ENCODE assay signal across 8 cellular contexts in the genomic region with DNA sequence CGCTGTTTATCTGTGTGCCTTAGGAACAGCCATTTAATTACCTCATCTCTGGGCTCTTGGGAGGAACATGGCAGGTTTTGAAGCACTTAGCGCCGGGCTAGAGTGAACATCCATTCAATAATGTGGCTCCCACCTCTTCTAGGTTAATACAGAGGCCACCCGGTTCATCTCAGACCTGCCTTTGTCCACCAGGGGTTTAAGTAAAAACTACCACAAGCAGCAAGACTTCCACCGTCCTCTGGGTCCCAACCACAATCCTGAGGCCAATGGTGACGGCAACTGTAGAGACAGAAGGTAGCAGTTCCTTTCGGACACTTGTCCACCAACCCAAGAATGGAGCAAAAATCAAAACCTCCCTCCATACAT. TPM values are rescaled to one million over a fixed set of nuclear protein-coding genes. Genes with fewer than 3 reads are reported as not detected.
DNase-seq lines count a peak whose midpoint lies in the region; ATAC-seq and TF ChIP-seq lines count a peak whose summit lies in the region.

No MANE protein-coding gene starts in this region.

- peak overlapping the region; percentile 80 to 91 (median 86) for H3K9ac ChIP-seq in BLaER1 treated with 17β-estradiol and CSF1 and Interleukin-3, amounts not matched to agents 10 nM and 100 nM
- peak overlapping the region; percentile 96 for H3K9ac ChIP-seq in Loucy (ENCODE audit: low read depth, low read length, poor library complexity, severe bottlenecking)
- H3K9ac ChIP-seq in neural cell (ENCODE audit: low read length): peak overlapping the region; percentile 87

- TF ChIP-seq CTCF in Loucy (conservative IDR thresholded peaks at IDR 0.05; ENCODE audit: low read length) (no peak), neural cell (IDR thresholded peaks at IDR 0.05; ENCODE audit: poor library complexity, severe bottlenecking) (no peak)

- peaks cover 32 to 47% (median 37%) of the 10 kb centered on the region in 10 experiments for H3K4me1 ChIP-seq in BLaER1 treated with 17β-estradiol and CSF1 and Interleukin-3, amounts not matched to agents 10 nM and 100 nM
- H3K4me1 ChIP-seq in Loucy (ENCODE audit: insufficient read depth, low read length, poor library complexity, severe bottlenecking): peaks cover 44% of the 10 kb centered on the region

- no peak for DNase-seq in NCI-H524 treated with DMSO at 0.1 percent for 48 hours (lab: John Stamatoyannopoulos, UW)
- no peak for DNase-seq in midbrain (lab: John Stamatoyannopoulos, UW)
- DNase-seq in COR-L47 (lab: John Stamatoyannopoulos, UW): no peak

- H3K4me3 ChIP-seq in BLaER1 treated with 17β-estradiol and CSF1 and Interleukin-3, amounts not matched to agents 10 nM and 100 nM: peak overlapping the region; percentile 87 to 98 (median 92)
- H3K4me3 ChIP-seq in Loucy (ENCODE audit: low read length, poor library complexity, severe bottlenecking) (peak overlapping the region; percentile 89), neural cell (ENCODE audit: low read length) (peak overlapping the region; percentile 98)

- no peak for TF ChIP-seq EP300 in neural cell (conservative IDR thresholded peaks at IDR 0.05; ENCODE audit: poor library complexity, severe bottlenecking)

- no peak for TF ChIP-seq RAD21 in neural cell (conservative IDR thresholded peaks at IDR 0.05)

- H4K20me1 ChIP-seq in BLaER1 treated with 17β-estradiol and CSF1 and Interleukin-3, amounts not matched to agents 10 nM and 100 nM: peaks cover 17 to 39% (median 29%) of the 10 kb centered on the region in 11 experiments; a peak in 21 of 22 replicates
- H4K20me1 ChIP-seq in Loucy (ENCODE audit: insufficient read depth, low read length, poor library complexity, severe bottlenecking): peaks cover 32% of the 10 kb centered on the region
- H4K20me1 ChIP-seq in neural cell (ENCODE audit: insufficient read depth): no peaks in the 10 kb centered on the region

- H3K9me3 ChIP-seq in BLaER1 treated with 17β-estradiol and CSF1 and Interleukin-3, amounts not matched to agents 10 nM and 100 nM (replicated peaks in 1 of 11): peaks cover 0 to 7% (median 4%) of the 10 kb centered on the region in 11 experiments; a peak in 9 of 22 replicates
- no peaks in the 10 kb centered on the region for H3K9me3 ChIP-seq in Loucy (ENCODE audit: insufficient read depth, low read depth, low read length)
- H3K9me3 ChIP-seq in neural cell (ENCODE audit: low read length): no peaks in the 10 kb centered on the region

- no peaks in the 10 kb centered on the region for H3K27me3 ChIP-seq in BLaER1 treated with 17β-estradiol and CSF1 and Interleukin-3, amounts not matched to agents 10 nM and 100 nM
- H3K27me3 ChIP-seq in Loucy (ENCODE audit: insufficient read depth, low read length, poor library complexity, severe bottlenecking) (no peaks in the 10 kb centered on the region), neural cell (ENCODE audit: insufficient read depth, low read depth, low read length) (no peaks in the 10 kb centered on the region)

- H3K79me2 ChIP-seq in Loucy (ENCODE audit: insufficient read depth, low read length) (peaks cover 50% of the 10 kb centered on the region), neural cell (replicated peaks; ENCODE audit: insufficient read depth, low read length) (peaks cover 29% of the 10 kb centered on the region)

- H3K4me3 Mint-ChIP-seq in dendritic cell treated with granulocyte-macrophage colony-stimulating factor and Interleukin-4, amounts not matched to agents 40 ng/mL and 50 ng/mL, for 4 days: peak overlapping the region; percentile 90

- peak overlapping the region; percentile 60 to 87 (median 81); a peak in 21 of 22 replicates for H3K27ac ChIP-seq in BLaER1 treated with 17β-estradiol and CSF1 and Interleukin-3, amounts not matched to agents 10 nM and 100 nM
- peak overlapping the region; percentile 80 for H3K27ac ChIP-seq in neural cell (ENCODE audit: low read length)

- H2AFZ ChIP-seq in Loucy (ENCODE audit: low read length): peak overlapping the region; percentile 56
- peak overlapping the region; percentile 93 for H2AFZ ChIP-seq in neural cell (ENCODE audit: low read depth, low read length)

- H3K27ac Mint-ChIP-seq in dendritic cell treated with granulocyte-macrophage colony-stimulating factor and Interleukin-4, amounts not matched to agents 40 ng/mL and 50 ng/mL, for 4 days: peak overlapping the region; percentile 96

- no peaks in the 10 kb centered on the region for H3K27me3 Mint-ChIP-seq in dendritic cell treated with granulocyte-macrophage colony-stimulating factor and Interleukin-4, amounts not matched to agents 40 ng/mL and 50 ng/mL, for 4 days

- intact Hi-C loops in dendritic cell treated with granulocyte-macrophage colony-stimulating factor and Interleukin-4, amounts not matched to agents 40 ng/mL and 50 ng/mL, for 4 days (cut with micrococcal nuclease): no loop called here

- H3K9me2 ChIP-seq in Loucy (replicated peaks; ENCODE audit: low read depth, low read length): no peaks in the 10 kb centered on the region
- no peaks in the 10 kb centered on the region for H3K9me2 ChIP-seq in neural cell (ENCODE audit: insufficient read depth, low read length)

- peaks cover 3% of the 10 kb centered on the region; the same call in 1 of the 2 replicates for H3F3A ChIP-seq in Loucy (ENCODE audit: low read depth)
- no peaks in the 10 kb centered on the region for H3F3A ChIP-seq in neural cell (ENCODE audit: insufficient read depth, low read length, poor library complexity, severe bottlenecking)

- H3K4me1 Mint-ChIP-seq in dendritic cell treated with granulocyte-macrophage colony-stimulating factor and Interleukin-4, amounts not matched to agents 40 ng/mL and 50 ng/mL, for 4 days (ENCODE audit: low read depth): peaks cover 37% of the 10 kb centered on the region

- H3K9me3 Mint-ChIP-seq in dendritic cell treated with granulocyte-macrophage colony-stimulating factor and Interleukin-4, amounts not matched to agents 40 ng/mL and 50 ng/mL, for 4 days: peaks cover 6% of the 10 kb centered on the region

- H3K4me2 ChIP-seq in BLaER1 treated with 17β-estradiol and CSF1 and Interleukin-3, amounts not matched to agents 10 nM and 100 nM: peak overlapping the region; percentile 84 to 96 (median 94)
- H3K4me2 ChIP-seq in Loucy (ENCODE audit: low read depth, low read length, poor library complexity, severe bottlenecking) (peak overlapping the region; percentile 84), neural cell (ENCODE audit: low read length) (peak overlapping the region; percentile 98)

- H3K36me3 ChIP-seq in BLaER1 treated with 17β-estradiol and CSF1 and Interleukin-3, amounts not matched to agents 10 nM and 100 nM: peaks cover 26 to 30% (median 29%) of the 10 kb centered on the region in 11 experiments
- H3K36me3 ChIP-seq in Loucy (ENCODE audit: insufficient read depth, low read length) (peaks cover 12% of the 10 kb centered on the region; the same call in 1 of the 2 replicates), neural cell (ENCODE audit: insufficient read depth, low read length) (no peaks in the 10 kb centered on the region)

- no peak for ATAC-seq in GM18861 (IDR thresholded peaks at IDR 0.05; ENCODE audit: unreplicated experiment)

- H3K36me3 Mint-ChIP-seq in dendritic cell treated with granulocyte-macrophage colony-stimulating factor and Interleukin-4, amounts not matched to agents 40 ng/mL and 50 ng/mL, for 4 days (ENCODE audit: low read depth): peaks cover 44% of the 10 kb centered on the region

TF ChIP-seq in neural cell, 6 proteins besides CTCF, POLR2A, EP300 and RAD21:
- no peak for TF ChIP-seq EZH2 (IDR thresholded peaks at IDR 0.05; ENCODE audit: borderline replicate concordance, insufficient read depth, low read length, poor library complexity, severe bottlenecking)
- TF ChIP-seq, protein P1, sequence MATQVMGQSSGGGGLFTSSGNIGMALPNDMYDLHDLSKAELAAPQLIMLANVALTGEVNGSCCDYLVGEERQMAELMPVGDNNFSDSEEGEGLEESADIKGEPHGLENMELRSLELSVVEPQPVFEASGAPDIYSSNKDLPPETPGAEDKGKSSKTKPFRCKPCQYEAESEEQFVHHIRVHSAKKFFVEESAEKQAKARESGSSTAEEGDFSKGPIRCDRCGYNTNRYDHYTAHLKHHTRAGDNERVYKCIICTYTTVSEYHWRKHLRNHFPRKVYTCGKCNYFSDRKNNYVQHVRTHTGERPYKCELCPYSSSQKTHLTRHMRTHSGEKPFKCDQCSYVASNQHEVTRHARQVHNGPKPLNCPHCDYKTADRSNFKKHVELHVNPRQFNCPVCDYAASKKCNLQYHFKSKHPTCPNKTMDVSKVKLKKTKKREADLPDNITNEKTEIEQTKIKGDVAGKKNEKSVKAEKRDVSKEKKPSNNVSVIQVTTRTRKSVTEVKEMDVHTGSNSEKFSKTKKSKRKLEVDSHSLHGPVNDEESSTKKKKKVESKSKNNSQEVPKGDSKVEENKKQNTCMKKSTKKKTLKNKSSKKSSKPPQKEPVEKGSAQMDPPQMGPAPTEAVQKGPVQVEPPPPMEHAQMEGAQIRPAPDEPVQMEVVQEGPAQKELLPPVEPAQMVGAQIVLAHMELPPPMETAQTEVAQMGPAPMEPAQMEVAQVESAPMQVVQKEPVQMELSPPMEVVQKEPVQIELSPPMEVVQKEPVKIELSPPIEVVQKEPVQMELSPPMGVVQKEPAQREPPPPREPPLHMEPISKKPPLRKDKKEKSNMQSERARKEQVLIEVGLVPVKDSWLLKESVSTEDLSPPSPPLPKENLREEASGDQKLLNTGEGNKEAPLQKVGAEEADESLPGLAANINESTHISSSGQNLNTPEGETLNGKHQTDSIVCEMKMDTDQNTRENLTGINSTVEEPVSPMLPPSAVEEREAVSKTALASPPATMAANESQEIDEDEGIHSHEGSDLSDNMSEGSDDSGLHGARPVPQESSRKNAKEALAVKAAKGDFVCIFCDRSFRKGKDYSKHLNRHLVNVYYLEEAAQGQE (IDR thresholded peaks at IDR 0.05; ENCODE audit: borderline replicate concordance): no peak
- TF ChIP-seq SMC3 (conservative IDR thresholded peaks at IDR 0.05; ENCODE audit: poor library complexity): no peak
- no peak for TF ChIP-seq POLR2AphosphoS5 (IDR thresholded peaks at IDR 0.05)
- TF ChIP-seq TAF1 (IDR thresholded peaks at IDR 0.05; ENCODE audit: low read depth): no peak
- TF ChIP-seq MXI1 (conservative IDR thresholded peaks at IDR 0.05; ENCODE audit: poor library complexity, severe bottlenecking): no peak

RNA-seq across cellular contexts. Expression of gene DDOST, which starts 0.9 kb away (rescaled TPM):
- polyA plus RNA-seq in neural cell: 177 and 216 TPM in 2 replicates
- polyA minus RNA-seq in neural cell: 122 and 135 TPM in 2 replicates

RNA-seq across cellular contexts. Expression of gene PINK1, which starts 28.8 kb away (rescaled TPM):
- 73.4 and 95.3 TPM in 2 replicates for polyA plus RNA-seq in neural cell
- 68.2 and 76.9 TPM in 2 replicates for polyA minus RNA-seq in neural cell

RNA-seq across cellular contexts. Expression of gene KIF17, which starts 55.7 kb away (rescaled TPM):
- polyA plus RNA-seq in neural cell: 8.7 and 10.0 TPM in 2 replicates
- polyA minus RNA-seq in neural cell: 14.9 and 15.5 TPM in 2 replicates
